Comparison of ENCODE assay signal across 8 cellular contexts in the genomic region with DNA sequence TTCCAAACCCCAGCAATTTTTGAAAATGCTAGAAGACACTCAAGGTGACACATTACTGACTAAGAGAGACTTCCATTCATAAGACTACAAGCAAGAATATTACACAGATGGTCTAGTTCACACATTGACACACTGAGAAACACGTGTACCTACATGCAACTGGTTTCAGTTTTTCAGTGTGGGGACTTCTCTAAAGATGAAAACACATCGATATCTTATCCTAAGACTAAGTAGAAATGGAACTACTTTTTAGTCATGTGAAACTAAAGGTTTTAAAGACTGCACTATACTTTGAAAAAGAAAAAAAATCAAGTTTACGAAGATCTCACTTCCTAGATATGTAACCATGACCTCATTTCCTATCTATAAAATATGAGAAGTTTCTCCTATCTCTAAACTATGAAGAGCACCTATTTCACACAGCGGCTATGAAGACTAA. TPM values are rescaled to one million over a fixed set of nuclear protein-coding genes. Genes with fewer than 3 reads are reported as not detected.
A peak's percentile ranks its signal among the peaks of the same experiment; 100 is the strongest.
DNase-seq lines count a peak whose midpoint lies in the region; ATAC-seq and TF ChIP-seq lines count a peak whose summit lies in the region.
"Not testable (repeated sequence)": the region's sequence is repeated elsewhere in the genome, so short reads cannot be mapped to it uniquely, and the experiment has no call there.

No MANE protein-coding gene starts in this region.

- peak; percentile 71 to 72 for ATAC-seq in CD4-positive, CD25-positive, alpha-beta regulatory T cell (ENCODE audit: low read depth in 2 of 2)
- peak; percentile 67 for ATAC-seq in GM18520 (IDR thresholded peaks at IDR 0.05; ENCODE audit: unreplicated experiment)
- ATAC-seq in GM19395 (IDR thresholded peaks at IDR 0.05; ENCODE audit: unreplicated experiment) = peak; percentile 79
- ATAC-seq in GM21529 (IDR thresholded peaks at IDR 0.05; ENCODE audit: unreplicated experiment) = peak; percentile 58
- peak; percentile 68 for ATAC-seq in HG02840 (IDR thresholded peaks at IDR 0.05; ENCODE audit: low FRiP score, unreplicated experiment)
- peak; percentile 75 for ATAC-seq in HG03280 (IDR thresholded peaks at IDR 0.05; ENCODE audit: unreplicated experiment)
- peak; percentile 83 to 88 for ATAC-seq in activated T-cell treated with anti-CD3 and anti-CD28 coated beads, Interleukin-2, amount 50 U/mL, for 4 hours
- peak; percentile 40 to 57 (median 42) for ATAC-seq in natural killer cell

- not testable (repeated sequence) for H3K27ac ChIP-seq in CD4-positive, CD25-positive, alpha-beta regulatory T cell (ENCODE audit: insufficient read depth, low read length, poor library complexity, severe bottlenecking)

- not testable (repeated sequence) for H3K4me1 Mint-ChIP-seq in CD4-positive, CD25-positive, alpha-beta regulatory T cell; activated T-cell treated with anti-CD3 and anti-CD28 coated beads, Interleukin-2, amount 50 U/mL, for 4 hours (ENCODE audit: low read depth); natural killer cell

- not testable (repeated sequence) for H3K9me3 ChIP-seq in CD4-positive, CD25-positive, alpha-beta regulatory T cell (ENCODE audit: control insufficient read depth in 2 of 2, low read length in 2 of 2)

- H3K27me3 ChIP-seq in CD4-positive, CD25-positive, alpha-beta regulatory T cell (ENCODE audit: control insufficient read depth, insufficient read depth, low read length) = not testable (repeated sequence)

- intact Hi-C loops in natural killer cell (cut with micrococcal nuclease) = not testable (repeated sequence)

- not testable (repeated sequence) for H3K36me3 ChIP-seq in CD4-positive, CD25-positive, alpha-beta regulatory T cell (ENCODE audit: control insufficient read depth, insufficient read depth, low read length)

- H3K27ac Mint-ChIP-seq in CD4-positive, CD25-positive, alpha-beta regulatory T cell; natural killer cell: not testable (repeated sequence)

- H3K4me3 ChIP-seq in CD4-positive, CD25-positive, alpha-beta regulatory T cell (ENCODE audit: low read depth, low read length) = not testable (repeated sequence)

- H3K36me3 Mint-ChIP-seq in CD4-positive, CD25-positive, alpha-beta regulatory T cell; activated T-cell treated with anti-CD3 and anti-CD28 coated beads, Interleukin-2, amount 50 U/mL, for 4 hours (ENCODE audit: insufficient read depth); natural killer cell: not testable (repeated sequence)

- not testable (repeated sequence) for H3K4me1 ChIP-seq in CD4-positive, CD25-positive, alpha-beta regulatory T cell (ENCODE audit: control insufficient read depth, insufficient read depth, low read length, poor library complexity, severe bottlenecking)

- not testable (repeated sequence) for DNase-seq in CD4-positive, CD25-positive, alpha-beta regulatory T cell; activated T-cell treated with anti-CD3 and anti-CD28 coated beads, Interleukin-2, amount 50 U/mL, for 4 hours; natural killer cell

- H3K27me3 Mint-ChIP-seq in CD4-positive, CD25-positive, alpha-beta regulatory T cell; activated T-cell treated with anti-CD3 and anti-CD28 coated beads, Interleukin-2, amount 50 U/mL, for 4 hours (ENCODE audit: low read depth); natural killer cell (ENCODE audit: low read depth in 2 of 2): not testable (repeated sequence)

- H3K9me3 Mint-ChIP-seq in CD4-positive, CD25-positive, alpha-beta regulatory T cell; activated T-cell treated with anti-CD3 and anti-CD28 coated beads, Interleukin-2, amount 50 U/mL, for 4 hours; natural killer cell: not testable (repeated sequence)

- not testable (repeated sequence) for TF ChIP-seq CTCF in natural killer cell (IDR thresholded peaks at IDR 0.05)

- H3K4me3 Mint-ChIP-seq in CD4-positive, CD25-positive, alpha-beta regulatory T cell; activated T-cell treated with anti-CD3 and anti-CD28 coated beads, Interleukin-2, amount 50 U/mL, for 4 hours; natural killer cell: not testable (repeated sequence)

RNA-seq across cellular contexts. Expression of a gene that starts 34.4 kb away (rescaled TPM):
- 234 TPM for total RNA-seq in CD4-positive, CD25-positive, alpha-beta regulatory T cell
- polyA plus RNA-seq in CD4-positive, CD25-positive, alpha-beta regulatory T cell = 1 to 10 TPM; 2.8 to 4.6 (median 4.6) TPM
- 100 to 1,000 TPM in 1 of 3 donors, 10 to 100 TPM in 2; 74.4 to 111 (median 98.8) TPM for total RNA-seq in activated T-cell treated with anti-CD3 and anti-CD28 coated beads, Interleukin-2, amount 50 U/mL, for 4 hours
- total RNA-seq in natural killer cell = 100 to 1,000 TPM; 174 to 265 (median 201) TPM

RNA-seq across cellular contexts. Expression of a gene that starts 36.2 kb away (rescaled TPM):
- total RNA-seq in CD4-positive, CD25-positive, alpha-beta regulatory T cell = 83.2 TPM
- polyA plus RNA-seq in CD4-positive, CD25-positive, alpha-beta regulatory T cell = 10 to 100 TPM; 13.2 to 15.4 (median 14.7) TPM
- total RNA-seq in activated T-cell treated with anti-CD3 and anti-CD28 coated beads, Interleukin-2, amount 50 U/mL, for 4 hours = 10 to 100 TPM; 28.7 to 38.8 (median 31.1) TPM
- 10 to 100 TPM; 42.1 to 50.1 (median 44.5) TPM for total RNA-seq in natural killer cell
